14 cellular contexts compared by ENCODE assay signal in the genomic region with DNA sequence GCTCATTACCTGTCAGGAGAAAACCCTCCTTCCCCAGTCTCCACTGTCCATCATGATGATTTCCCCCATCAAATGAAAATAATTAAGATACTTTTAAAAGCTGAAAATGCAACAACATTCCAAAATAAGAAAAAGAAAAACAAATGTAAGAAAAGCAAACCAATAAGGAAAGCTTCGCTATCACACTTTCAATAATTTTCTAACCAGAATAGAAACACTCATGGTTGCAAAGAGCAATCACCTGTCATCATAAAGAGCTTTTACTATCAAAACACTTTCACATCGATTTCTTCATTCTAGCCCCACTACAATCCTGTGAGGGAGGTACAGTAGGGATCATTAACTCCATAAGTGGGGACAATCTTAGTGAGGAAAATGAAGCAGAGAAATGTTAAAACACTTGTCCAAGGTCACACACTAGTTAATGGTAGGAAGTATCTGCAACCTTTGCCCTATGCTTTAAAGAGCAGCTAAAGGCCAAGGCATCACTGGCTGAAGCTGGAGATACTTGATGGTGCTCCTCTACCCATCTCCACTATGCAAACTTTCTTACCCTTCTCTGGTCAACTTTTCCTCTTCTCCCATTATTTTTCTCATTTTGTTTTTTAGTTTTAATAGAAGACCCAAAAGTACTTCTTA. TPM values are rescaled to one million over a fixed set of nuclear protein-coding genes. Genes with fewer than 3 reads are reported as not detected.
DNase-seq lines count a peak whose midpoint lies in the region; ATAC-seq and TF ChIP-seq lines count a peak whose summit lies in the region.
"Had no signal": no experiment of that assay in that cellular context is flagged by ENCODE, and none has a peak within 500 bp of the region (broad histone marks: within the 10 kb centered on the region; RNA-seq: fewer than 3 reads in every experiment).

No MANE protein-coding gene starts in this region.

- peak overlapping the region; percentile 49 for H3K27ac Mint-ChIP-seq in CD4-positive, alpha-beta T cell
- H3K27ac Mint-ChIP-seq in activated CD8-positive, alpha-beta T cell treated with anti-CD3 and anti-CD28 coated beads, Interleukin-2, amount 10 ng/mL, durations not matched to agents 7 days and 5 days = no peak overlapping the region
- peak overlapping the region; percentile 25 to 86 (median 62) for H3K27ac Mint-ChIP-seq in naive thymus-derived CD8-positive, alpha-beta T cell

- no peaks in the 10 kb centered on the region for H3K9me3 ChIP-seq in CD4-positive, alpha-beta T cell (ENCODE audit: control insufficient read depth, low read length)
- H3K9me3 ChIP-seq in HUES48 (ENCODE audit: control insufficient read depth, insufficient read depth, low read length) = no peaks in the 10 kb centered on the region
- H3K9me3 ChIP-seq: right atrium auricular region had no signal

- no peak for ATAC-seq in CD4-positive, alpha-beta T cell (ENCODE audit: poor library complexity)
- ATAC-seq in activated CD8-positive, alpha-beta T cell treated with anti-CD3 and anti-CD28 coated beads, Interleukin-2, amount 10 ng/mL, durations not matched to agents 7 days and 5 days = no peak
- ATAC-seq in naive thymus-derived CD8-positive, alpha-beta T cell = no peak
- no peak for ATAC-seq in GM21360 (IDR thresholded peaks at IDR 0.05; ENCODE audit: unreplicated experiment)
- ATAC-seq: activated naive CD4-positive, alpha-beta T cell treated with anti-CD3 and anti-CD28 coated beads, Interleukin-2, amount 50 U/mL, for 72 hours had no signal

- H3K36me3 Mint-ChIP-seq in CD4-positive, alpha-beta T cell (ENCODE audit: low read depth) = peaks cover 26% of the 10 kb centered on the region
- H3K36me3 Mint-ChIP-seq in activated CD8-positive, alpha-beta T cell treated with anti-CD3 and anti-CD28 coated beads, Interleukin-2, amount 10 ng/mL, durations not matched to agents 7 days and 5 days (ENCODE audit: low read depth) = peaks cover 30% of the 10 kb centered on the region
- peaks cover 0 to 15% (median 0%) of the 10 kb centered on the region in 3 donors for H3K36me3 Mint-ChIP-seq in naive thymus-derived CD8-positive, alpha-beta T cell

- H3K36me3 ChIP-seq in HUES48 (ENCODE audit: control insufficient read depth, insufficient read depth, low read length) = peaks cover 32% of the 10 kb centered on the region
- H3K36me3 ChIP-seq: right atrium auricular region had no signal

- H3K27me3 ChIP-seq in CD4-positive, alpha-beta T cell (ENCODE audit: control insufficient read depth, insufficient read depth, low read length) = no peaks in the 10 kb centered on the region
- no peaks in the 10 kb centered on the region for H3K27me3 ChIP-seq in HUES48 (ENCODE audit: control insufficient read depth, insufficient read depth, low read length)
- H3K27me3 ChIP-seq: right atrium auricular region had no signal

- POLR2A ChIA-PET in CD4-positive, alpha-beta T cell (lab: Charles Lee) = interaction anchor here (0.6 to 1.2 kb wide), 3 partner anchors 37 to 303 kb away, joined by 3 to 4 read pairs (median 3); partner anchors contain the start of genes RBM14 and RBM4
- POLR2A ChIA-PET in activated CD8-positive, alpha-beta T cell treated with anti-CD3 and anti-CD28 coated beads, Interleukin-2, amount 10 ng/mL, durations not matched to agents 7 days and 5 days (lab: Charles Lee) = no interaction called here
- POLR2A ChIA-PET in naive thymus-derived CD8-positive, alpha-beta T cell (lab: Charles Lee) = interaction anchor here (1.1 to 4.2 kb wide), 2 partner anchors 57 to 96 kb away, joined by 3 to 93 read pairs; partner anchors contain the start of gene RBM14

- peaks cover 25% of the 10 kb centered on the region for H3K4me1 ChIP-seq in HUES48 (ENCODE audit: control insufficient read depth, insufficient read depth, low read length)

- H3K4me3 Mint-ChIP-seq in CD4-positive, alpha-beta T cell = peak overlapping the region; percentile 60
- peak overlapping the region; percentile 15 for H3K4me3 Mint-ChIP-seq in activated CD8-positive, alpha-beta T cell treated with anti-CD3 and anti-CD28 coated beads, Interleukin-2, amount 10 ng/mL, durations not matched to agents 7 days and 5 days
- H3K4me3 Mint-ChIP-seq in naive thymus-derived CD8-positive, alpha-beta T cell = peak overlapping the region in 7 of 10 donors; percentile 17 to 85 (median 42)

- TF ChIP-seq CTCF in CD4-positive, alpha-beta T cell (IDR thresholded peaks at IDR 0.05) = no peak

- H3K9me3 Mint-ChIP-seq in CD4-positive, alpha-beta T cell = no peaks in the 10 kb centered on the region
- no peaks in the 10 kb centered on the region for H3K9me3 Mint-ChIP-seq in activated CD8-positive, alpha-beta T cell treated with anti-CD3 and anti-CD28 coated beads, Interleukin-2, amount 10 ng/mL, durations not matched to agents 7 days and 5 days (ENCODE audit: insufficient read depth)
- no peaks in the 10 kb centered on the region for H3K9me3 Mint-ChIP-seq in naive thymus-derived CD8-positive, alpha-beta T cell
- H3K9me3 Mint-ChIP-seq: activated B cell treated with CpG ODN at 0.5 μM for 24 hours; activated naive CD4-positive, alpha-beta T cell treated with anti-CD3 and anti-CD28 coated beads, Interleukin-2, amount 50 U/mL, for 72 hours had no signal

- peak overlapping the region; percentile 97; the same call in 1 of the 2 replicates for H3K4me3 ChIP-seq in HUES48 (ENCODE audit: low read depth, low read length)
- H3K4me3 ChIP-seq: lung, right atrium auricular region had no signal

- no peaks in the 10 kb centered on the region for H3K27me3 Mint-ChIP-seq in CD4-positive, alpha-beta T cell
- no peaks in the 10 kb centered on the region for H3K27me3 Mint-ChIP-seq in activated CD8-positive, alpha-beta T cell treated with anti-CD3 and anti-CD28 coated beads, Interleukin-2, amount 10 ng/mL, durations not matched to agents 7 days and 5 days (ENCODE audit: low read depth)
- no peaks in the 10 kb centered on the region for H3K27me3 Mint-ChIP-seq in naive thymus-derived CD8-positive, alpha-beta T cell
- H3K27me3 Mint-ChIP-seq: activated B cell treated with CpG ODN at 0.5 μM for 24 hours had no signal

- CTCF ChIA-PET in CD4-positive, alpha-beta T cell (lab: Charles Lee) = no interaction called here
- CTCF ChIA-PET in activated CD8-positive, alpha-beta T cell treated with anti-CD3 and anti-CD28 coated beads, Interleukin-2, amount 10 ng/mL, durations not matched to agents 7 days and 5 days (lab: Charles Lee) = interaction anchor here (0.6 to 1.0 kb wide), 2 partner anchors 23 to 97 kb away, joined by 3 read pairs; no protein-coding TSS in a partner anchor

- peaks cover 60% of the 10 kb centered on the region for H3K4me1 Mint-ChIP-seq in CD4-positive, alpha-beta T cell (ENCODE audit: low read depth)
- H3K4me1 Mint-ChIP-seq in activated CD8-positive, alpha-beta T cell treated with anti-CD3 and anti-CD28 coated beads, Interleukin-2, amount 10 ng/mL, durations not matched to agents 7 days and 5 days (ENCODE audit: low read depth) = peaks cover 42% of the 10 kb centered on the region
- peaks cover 21 to 61% (median 49%) of the 10 kb centered on the region in 4 donors for H3K4me1 Mint-ChIP-seq in naive thymus-derived CD8-positive, alpha-beta T cell

- no peak overlapping the region for H3K27ac ChIP-seq in CD4-positive, alpha-beta T cell (ENCODE audit: low read depth, low read length)
- no peak overlapping the region for H3K27ac ChIP-seq in HUES48 (ENCODE audit: low read depth, low read length)
- H3K27ac ChIP-seq: right atrium auricular region, RWPE1 had no signal

- H3K9ac ChIP-seq in HUES48 (ENCODE audit: low read depth, low read length) = no peak overlapping the region

- DNase-seq in CD4-positive, alpha-beta T cell = no peak
- no peak for DNase-seq in activated CD8-positive, alpha-beta T cell treated with anti-CD3 and anti-CD28 coated beads, Interleukin-2, amount 10 ng/mL, durations not matched to agents 7 days and 5 days
- no peak for DNase-seq in naive thymus-derived CD8-positive, alpha-beta T cell
- DNase-seq in stimulated activated CD4-positive, alpha-beta T cell treated with anti-CD3 and anti-CD28 coated beads, Interleukin-4, amount 100 ng/mL, for 24 hours = no peak
- no peak for DNase-seq in NK-92 treated with Interleukin-12 subunit alpha and Interleukin-12 subunit beta, amount 100 ng/mL, for 24 hours (lab: John Stamatoyannopoulos, UW)
- no peak for DNase-seq in LoVo (ENCODE audit: low spot score)
- DNase-seq: activated B cell treated with CpG ODN at 0.5 μM for 24 hours, NCI-H146 had no signal

- intact Hi-C loops in CD4-positive, alpha-beta T cell (cut with DNase I, micrococcal nuclease) = loop anchor here (5.0 kb wide), 3 partner anchors 83 to 253 kb away; partner anchors contain the start of genes CCDC87 (in 1 of the 2), CCS (in 1 of the 2), DPP3 (in 1 of the 2) and NPAS4 (in 1 of the 2)

RNA-seq across cellular contexts. Expression of gene RBM4B, which starts 2.6 kb away (rescaled TPM):
- total RNA-seq in CD4-positive, alpha-beta T cell = 1 to 10 TPM; 3.8 to 5.1 TPM
- total RNA-seq in activated CD8-positive, alpha-beta T cell treated with anti-CD3 and anti-CD28 coated beads, Interleukin-2, amount 10 ng/mL, durations not matched to agents 7 days and 5 days = 10 to 100 TPM; 18.7 to 21.5 TPM
- total RNA-seq in naive thymus-derived CD8-positive, alpha-beta T cell = 10 to 100 TPM; 25.1 to 26.0 TPM
- 10 to 100 TPM in 2 of 3 donors, 1 to 10 TPM in 1; 7.7 to 12.3 (median 10.8) TPM for polyA plus RNA-seq in naive thymus-derived CD8-positive, alpha-beta T cell

RNA-seq across cellular contexts. Expression of gene RBM4, which starts 36.6 kb away (rescaled TPM):
- 100 to 1,000 TPM; 194 to 197 TPM for total RNA-seq in CD4-positive, alpha-beta T cell
- 100 to 1,000 TPM; 118 to 121 TPM for total RNA-seq in activated CD8-positive, alpha-beta T cell treated with anti-CD3 and anti-CD28 coated beads, Interleukin-2, amount 10 ng/mL, durations not matched to agents 7 days and 5 days
- 100 to 1,000 TPM; 213 to 232 TPM for total RNA-seq in naive thymus-derived CD8-positive, alpha-beta T cell
- polyA plus RNA-seq in naive thymus-derived CD8-positive, alpha-beta T cell = 100 to 1,000 TPM; 250 to 283 (median 262) TPM

RNA-seq across cellular contexts. Expression of gene SPTBN2, which starts 53.9 kb away (rescaled TPM):
- total RNA-seq in CD4-positive, alpha-beta T cell = not detected
- total RNA-seq in activated CD8-positive, alpha-beta T cell treated with anti-CD3 and anti-CD28 coated beads, Interleukin-2, amount 10 ng/mL, durations not matched to agents 7 days and 5 days = under 1 TPM in 1 of 2 experiments, not detected in 1; 0.31 TPM
- total RNA-seq in naive thymus-derived CD8-positive, alpha-beta T cell = under 1 TPM; 0.47 to 0.62 TPM
- under 1 TPM in 1 of 3 donors, not detected in 2; 0.04 TPM for polyA plus RNA-seq in naive thymus-derived CD8-positive, alpha-beta T cell

RNA-seq across cellular contexts. Expression of gene RBM14, which starts 58.7 kb away (rescaled TPM):
- 100 to 1,000 TPM; 239 to 250 TPM for total RNA-seq in CD4-positive, alpha-beta T cell
- total RNA-seq in activated CD8-positive, alpha-beta T cell treated with anti-CD3 and anti-CD28 coated beads, Interleukin-2, amount 10 ng/mL, durations not matched to agents 7 days and 5 days = 100 to 1,000 TPM; 168 to 182 TPM
- 100 to 1,000 TPM; 182 to 194 TPM for total RNA-seq in naive thymus-derived CD8-positive, alpha-beta T cell
- 10 to 100 TPM; 70.2 to 91.8 (median 83.3) TPM for polyA plus RNA-seq in naive thymus-derived CD8-positive, alpha-beta T cell
